1 cellular context compared by ENCODE assay signal in genomic region chr4:186737427-186737826, GRCh38.
A peak's percentile ranks its signal among the peaks of the same experiment; 100 is the strongest.
TF ChIP-seq lines count a peak whose summit lies in the region.

No MANE protein-coding gene starts in this region.

TF ChIP-seq in GM23338, 12 proteins besides CTCF, POLR2A, EP300 and RAD21 (continued from another document):
- TF ChIP-seq, protein P1, sequence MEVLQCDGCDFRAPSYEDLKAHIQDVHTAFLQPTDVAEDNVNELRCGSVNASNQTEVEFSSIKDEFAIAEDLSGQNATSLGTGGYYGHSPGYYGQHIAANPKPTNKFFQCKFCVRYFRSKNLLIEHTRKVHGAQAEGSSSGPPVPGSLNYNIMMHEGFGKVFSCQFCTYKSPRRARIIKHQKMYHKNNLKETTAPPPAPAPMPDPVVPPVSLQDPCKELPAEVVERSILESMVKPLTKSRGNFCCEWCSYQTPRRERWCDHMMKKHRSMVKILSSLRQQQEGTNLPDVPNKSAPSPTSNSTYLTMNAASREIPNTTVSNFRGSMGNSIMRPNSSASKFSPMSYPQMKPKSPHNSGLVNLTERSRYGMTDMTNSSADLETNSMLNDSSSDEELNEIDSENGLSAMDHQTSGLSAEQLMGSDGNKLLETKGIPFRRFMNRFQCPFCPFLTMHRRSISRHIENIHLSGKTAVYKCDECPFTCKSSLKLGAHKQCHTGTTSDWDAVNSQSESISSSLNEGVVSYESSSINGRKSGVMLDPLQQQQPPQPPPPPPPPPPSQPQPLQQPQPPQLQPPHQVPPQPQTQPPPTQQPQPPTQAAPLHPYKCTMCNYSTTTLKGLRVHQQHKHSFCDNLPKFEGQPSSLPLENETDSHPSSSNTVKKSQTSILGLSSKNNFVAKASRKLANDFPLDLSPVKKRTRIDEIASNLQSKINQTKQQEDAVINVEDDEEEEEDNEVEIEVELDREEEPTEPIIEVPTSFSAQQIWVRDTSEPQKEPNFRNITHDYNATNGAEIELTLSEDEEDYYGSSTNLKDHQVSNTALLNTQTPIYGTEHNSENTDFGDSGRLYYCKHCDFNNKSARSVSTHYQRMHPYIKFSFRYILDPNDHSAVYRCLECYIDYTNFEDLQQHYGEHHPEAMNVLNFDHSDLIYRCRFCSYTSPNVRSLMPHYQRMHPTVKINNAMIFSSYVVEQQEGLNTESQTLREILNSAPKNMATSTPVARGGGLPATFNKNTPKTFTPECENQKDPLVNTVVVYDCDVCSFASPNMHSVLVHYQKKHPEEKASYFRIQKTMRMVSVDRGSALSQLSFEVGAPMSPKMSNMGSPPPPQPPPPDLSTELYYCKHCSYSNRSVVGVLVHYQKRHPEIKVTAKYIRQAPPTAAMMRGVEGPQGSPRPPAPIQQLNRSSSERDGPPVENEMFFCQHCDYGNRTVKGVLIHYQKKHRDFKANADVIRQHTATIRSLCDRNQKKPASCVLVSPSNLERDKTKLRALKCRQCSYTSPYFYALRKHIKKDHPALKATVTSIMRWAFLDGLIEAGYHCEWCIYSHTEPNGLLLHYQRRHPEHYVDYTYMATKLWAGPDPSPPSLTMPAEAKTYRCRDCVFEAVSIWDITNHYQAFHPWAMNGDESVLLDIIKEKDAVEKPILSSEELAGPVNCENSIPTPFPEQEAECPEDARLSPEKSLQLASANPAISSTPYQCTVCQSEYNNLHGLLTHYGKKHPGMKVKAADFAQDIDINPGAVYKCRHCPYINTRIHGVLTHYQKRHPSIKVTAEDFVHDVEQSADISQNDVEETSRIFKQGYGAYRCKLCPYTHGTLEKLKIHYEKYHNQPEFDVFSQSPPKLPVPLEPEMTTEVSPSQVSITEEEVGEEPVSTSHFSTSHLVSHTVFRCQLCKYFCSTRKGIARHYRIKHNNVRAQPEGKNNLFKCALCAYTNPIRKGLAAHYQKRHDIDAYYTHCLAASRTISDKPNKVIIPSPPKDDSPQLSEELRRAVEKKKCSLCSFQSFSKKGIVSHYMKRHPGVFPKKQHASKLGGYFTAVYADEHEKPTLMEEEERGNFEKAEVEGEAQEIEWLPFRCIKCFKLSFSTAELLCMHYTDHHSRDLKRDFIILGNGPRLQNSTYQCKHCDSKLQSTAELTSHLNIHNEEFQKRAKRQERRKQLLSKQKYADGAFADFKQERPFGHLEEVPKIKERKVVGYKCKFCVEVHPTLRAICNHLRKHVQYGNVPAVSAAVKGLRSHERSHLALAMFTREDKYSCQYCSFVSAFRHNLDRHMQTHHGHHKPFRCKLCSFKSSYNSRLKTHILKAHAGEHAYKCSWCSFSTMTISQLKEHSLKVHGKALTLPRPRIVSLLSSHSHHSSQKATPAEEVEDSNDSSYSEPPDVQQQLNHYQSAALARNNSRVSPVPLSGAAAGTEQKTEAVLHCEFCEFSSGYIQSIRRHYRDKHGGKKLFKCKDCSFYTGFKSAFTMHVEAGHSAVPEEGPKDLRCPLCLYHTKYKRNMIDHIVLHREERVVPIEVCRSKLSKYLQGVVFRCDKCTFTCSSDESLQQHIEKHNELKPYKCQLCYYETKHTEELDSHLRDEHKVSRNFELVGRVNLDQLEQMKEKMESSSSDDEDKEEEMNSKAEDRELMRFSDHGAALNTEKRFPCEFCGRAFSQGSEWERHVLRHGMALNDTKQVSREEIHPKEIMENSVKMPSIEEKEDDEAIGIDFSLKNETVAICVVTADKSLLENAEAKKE (CRISPR knock-in tag; IDR thresholded peaks at IDR 0.05): peak; percentile 70; the same call in 1 of the 2 replicates
- TF ChIP-seq, protein P2, sequence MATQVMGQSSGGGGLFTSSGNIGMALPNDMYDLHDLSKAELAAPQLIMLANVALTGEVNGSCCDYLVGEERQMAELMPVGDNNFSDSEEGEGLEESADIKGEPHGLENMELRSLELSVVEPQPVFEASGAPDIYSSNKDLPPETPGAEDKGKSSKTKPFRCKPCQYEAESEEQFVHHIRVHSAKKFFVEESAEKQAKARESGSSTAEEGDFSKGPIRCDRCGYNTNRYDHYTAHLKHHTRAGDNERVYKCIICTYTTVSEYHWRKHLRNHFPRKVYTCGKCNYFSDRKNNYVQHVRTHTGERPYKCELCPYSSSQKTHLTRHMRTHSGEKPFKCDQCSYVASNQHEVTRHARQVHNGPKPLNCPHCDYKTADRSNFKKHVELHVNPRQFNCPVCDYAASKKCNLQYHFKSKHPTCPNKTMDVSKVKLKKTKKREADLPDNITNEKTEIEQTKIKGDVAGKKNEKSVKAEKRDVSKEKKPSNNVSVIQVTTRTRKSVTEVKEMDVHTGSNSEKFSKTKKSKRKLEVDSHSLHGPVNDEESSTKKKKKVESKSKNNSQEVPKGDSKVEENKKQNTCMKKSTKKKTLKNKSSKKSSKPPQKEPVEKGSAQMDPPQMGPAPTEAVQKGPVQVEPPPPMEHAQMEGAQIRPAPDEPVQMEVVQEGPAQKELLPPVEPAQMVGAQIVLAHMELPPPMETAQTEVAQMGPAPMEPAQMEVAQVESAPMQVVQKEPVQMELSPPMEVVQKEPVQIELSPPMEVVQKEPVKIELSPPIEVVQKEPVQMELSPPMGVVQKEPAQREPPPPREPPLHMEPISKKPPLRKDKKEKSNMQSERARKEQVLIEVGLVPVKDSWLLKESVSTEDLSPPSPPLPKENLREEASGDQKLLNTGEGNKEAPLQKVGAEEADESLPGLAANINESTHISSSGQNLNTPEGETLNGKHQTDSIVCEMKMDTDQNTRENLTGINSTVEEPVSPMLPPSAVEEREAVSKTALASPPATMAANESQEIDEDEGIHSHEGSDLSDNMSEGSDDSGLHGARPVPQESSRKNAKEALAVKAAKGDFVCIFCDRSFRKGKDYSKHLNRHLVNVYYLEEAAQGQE (IDR thresholded peaks at IDR 0.05; ENCODE audit: unreplicated experiment): no peak
